ENCODE assay signal across 9 cellular contexts in genomic region chr9:135500071-135500524, GRCh38. TPM values are rescaled to one million over a fixed set of nuclear protein-coding genes. Genes with fewer than 3 reads are reported as not detected.
DNase-seq lines count a peak whose midpoint lies in the region; ATAC-seq and TF ChIP-seq lines count a peak whose summit lies in the region.
"Had no signal": no experiment of that assay in that cellular context is flagged by ENCODE, and none has a peak within 500 bp of the region (broad histone marks: within the 10 kb centered on the region; RNA-seq: fewer than 3 reads in every experiment).

No MANE protein-coding gene starts in this region.

- no peaks in the 10 kb centered on the region for H3K9me3 Mint-ChIP-seq in activated CD8-positive, alpha-beta T cell treated with anti-CD3 and anti-CD28 coated beads, Interleukin-2, amount 10 ng/mL, durations not matched to agents 7 days and 5 days (ENCODE audit: insufficient read depth)

- TF ChIP-seq EP300 in sigmoid colon (IDR thresholded peaks at IDR 0.05) = no peak

- peak; percentile 10 for ATAC-seq in HG02852 (IDR thresholded peaks at IDR 0.05; ENCODE audit: unreplicated experiment)
- peak; percentile 9 for ATAC-seq in activated CD8-positive, alpha-beta T cell treated with anti-CD3 and anti-CD28 coated beads, Interleukin-2, amount 10 ng/mL, durations not matched to agents 7 days and 5 days
- peak in 3 of 8 donors; percentile 11 to 23 (median 13) for ATAC-seq in heart right ventricle
- ATAC-seq in GM18520 (IDR thresholded peaks at IDR 0.05; ENCODE audit: unreplicated experiment) = no peak

- peaks cover 13% of the 10 kb centered on the region for H3K36me3 Mint-ChIP-seq in activated CD8-positive, alpha-beta T cell treated with anti-CD3 and anti-CD28 coated beads, Interleukin-2, amount 10 ng/mL, durations not matched to agents 7 days and 5 days (ENCODE audit: low read depth)

- peaks cover 18% of the 10 kb centered on the region for H3K4me1 Mint-ChIP-seq in activated CD8-positive, alpha-beta T cell treated with anti-CD3 and anti-CD28 coated beads, Interleukin-2, amount 10 ng/mL, durations not matched to agents 7 days and 5 days (ENCODE audit: low read depth)

- peak; percentile 71 for DNase-seq in DMS53 (lab: John Stamatoyannopoulos, UW)
- DNase-seq in activated CD8-positive, alpha-beta T cell treated with anti-CD3 and anti-CD28 coated beads, Interleukin-2, amount 10 ng/mL, durations not matched to agents 7 days and 5 days = peak; percentile 24
- no peak for DNase-seq in heart right ventricle
- DNase-seq in sigmoid colon = no peak
- DNase-seq in GDM1 (lab: John Stamatoyannopoulos, UW) = no peak
- no peak for DNase-seq in GM20000 (ENCODE audit: low spot score)

- peaks cover 3% of the 10 kb centered on the region for H3K27me3 Mint-ChIP-seq in activated CD8-positive, alpha-beta T cell treated with anti-CD3 and anti-CD28 coated beads, Interleukin-2, amount 10 ng/mL, durations not matched to agents 7 days and 5 days (ENCODE audit: low read depth)

- H3K4me1 ChIP-seq in heart right ventricle = peaks cover 11 to 34% (median 24%) of the 10 kb centered on the region in 9 donors
- H3K4me1 ChIP-seq in sigmoid colon = peaks cover 0 to 34% (median 27%) of the 10 kb centered on the region in 4 donors

- H3K4me3 ChIP-seq in heart right ventricle = peak overlapping the region; percentile 83 to 99 (median 94)
- peak overlapping the region; percentile 90 to 97 (median 93) for H3K4me3 ChIP-seq in sigmoid colon

- CTCF ChIA-PET in activated CD8-positive, alpha-beta T cell treated with anti-CD3 and anti-CD28 coated beads, Interleukin-2, amount 10 ng/mL, durations not matched to agents 7 days and 5 days (lab: Charles Lee) = no interaction called here

- peak overlapping the region; percentile 88 for H3K4me3 Mint-ChIP-seq in activated CD8-positive, alpha-beta T cell treated with anti-CD3 and anti-CD28 coated beads, Interleukin-2, amount 10 ng/mL, durations not matched to agents 7 days and 5 days

- intact Hi-C loops in heart right ventricle (cut with DNase I) = no loop called here
- intact Hi-C loops in sigmoid colon (cut with DNase I) = no loop called here

- TF ChIP-seq CTCF in heart right ventricle (IDR thresholded peaks at IDR 0.05) (no peak), sigmoid colon (IDR thresholded peaks at IDR 0.05) (no peak), GM20000 (IDR thresholded peaks at IDR 0.05; ENCODE audit: extremely low read depth, missing control alignments) (no peak)

- H3K27ac ChIP-seq in heart right ventricle (peak overlapping the region in 9 of 10 donors; percentile 73 to 92 (median 83)), sigmoid colon (peak overlapping the region; percentile 82 to 86 (median 86))

- H3K27ac Mint-ChIP-seq in activated CD8-positive, alpha-beta T cell treated with anti-CD3 and anti-CD28 coated beads, Interleukin-2, amount 10 ng/mL, durations not matched to agents 7 days and 5 days = no peak overlapping the region

- POLR2A ChIA-PET in activated CD8-positive, alpha-beta T cell treated with anti-CD3 and anti-CD28 coated beads, Interleukin-2, amount 10 ng/mL, durations not matched to agents 7 days and 5 days (lab: Charles Lee) = no interaction called here

- no peak for TF ChIP-seq POLR2A in sigmoid colon (IDR thresholded peaks at IDR 0.05)

- WGBS in heart right ventricle, 2 donors = 0% methylated on average over 29 of the region's 29 CpGs
- WGBS in sigmoid colon, 2 donors = 1% methylated on average over 29 of the region's 29 CpGs

- no peaks in the 10 kb centered on the region for H3K27me3 ChIP-seq in heart right ventricle
- H3K27me3 ChIP-seq in sigmoid colon = no peaks in the 10 kb centered on the region

- no peaks in the 10 kb centered on the region for H3K9me3 ChIP-seq in heart right ventricle
- H3K9me3 ChIP-seq in sigmoid colon = no peaks in the 10 kb centered on the region

- H3K36me3 ChIP-seq in heart right ventricle (peaks cover 0 to 34% (median 10%) of the 10 kb centered on the region in 9 donors), sigmoid colon (peaks cover 9 to 34% (median 19%) of the 10 kb centered on the region in 4 donors)

RNA-seq across cellular contexts. Expression of gene MRPS2, which starts 0.4 kb away (rescaled TPM):
- total RNA-seq in activated CD8-positive, alpha-beta T cell treated with anti-CD3 and anti-CD28 coated beads, Interleukin-2, amount 10 ng/mL, durations not matched to agents 7 days and 5 days = 10 to 100 TPM; 28.4 to 32.9 TPM
- total RNA-seq in heart right ventricle = 10 to 100 TPM; 37.5 to 52.0 (median 47.8) TPM
- polyA plus RNA-seq in heart right ventricle = 10 to 100 TPM; 28.6 to 82.9 TPM
- 10 to 100 TPM; 30.0 to 38.0 (median 36.4) TPM for total RNA-seq in sigmoid colon
- 10 to 100 TPM; 36.5 to 61.6 (median 37.8) TPM for polyA plus RNA-seq in sigmoid colon

RNA-seq across cellular contexts. Expression of gene PPP1R26, which starts 20.5 kb away (rescaled TPM):
- total RNA-seq in activated CD8-positive, alpha-beta T cell treated with anti-CD3 and anti-CD28 coated beads, Interleukin-2, amount 10 ng/mL, durations not matched to agents 7 days and 5 days = not detected
- total RNA-seq in heart right ventricle (10 to 100 TPM; 17.8 to 26.7 (median 20.8) TPM), sigmoid colon (10 to 100 TPM in 1 of 4 donors, 1 to 10 TPM in 3; 8.8 to 12.7 (median 9.8) TPM)
- polyA plus RNA-seq in heart right ventricle (1 to 10 TPM; 7.5 to 8.9 TPM), sigmoid colon (10 to 100 TPM in 1 of 3 donors, 1 to 10 TPM in 2; 4.8 to 10.9 (median 5.3) TPM)

RNA-seq across cellular contexts. Expression of gene LCN1, which starts 21.1 kb away (rescaled TPM):
- not detected for total RNA-seq in activated CD8-positive, alpha-beta T cell treated with anti-CD3 and anti-CD28 coated beads, Interleukin-2, amount 10 ng/mL, durations not matched to agents 7 days and 5 days
- total RNA-seq in heart right ventricle = under 1 TPM in 2 of 10 donors, not detected in 8; 0.32 to 0.76 TPM
- polyA plus RNA-seq in heart right ventricle = under 1 TPM in 1 of 2 donors, not detected in 1; 0.13 TPM
- not detected for total RNA-seq in sigmoid colon
- under 1 TPM in 1 of 3 donors, not detected in 2; 0.10 TPM for polyA plus RNA-seq in sigmoid colon
- total RNA-seq: RPMI7951 had no signal

RNA-seq across cellular contexts. Expression of gene OBP2A, which starts 45.8 kb away (rescaled TPM):
- total RNA-seq in activated CD8-positive, alpha-beta T cell treated with anti-CD3 and anti-CD28 coated beads, Interleukin-2, amount 10 ng/mL, durations not matched to agents 7 days and 5 days = not detected
- total RNA-seq in heart right ventricle = not detected
- not detected for polyA plus RNA-seq in heart right ventricle
- not detected for total RNA-seq in sigmoid colon
- not detected for polyA plus RNA-seq in sigmoid colon
- total RNA-seq: RPMI7951 had no signal

Comparison
In these comparisons a context has a peak if more than half of its experiments do, and no peak if none do; other contexts are left out.
1. DNase-seq: peak in DMS53 (single experiment) and activated CD8-positive, alpha-beta T cell treated with anti-CD3 and anti-CD28 coated beads, Interleukin-2, amount 10 ng/mL, durations not matched to agents 7 days and 5 days (single experiment); none in heart right ventricle (0 of 2), sigmoid colon (single experiment), GDM1 (single experiment) and GM20000 (single experiment).
2. RNA of gene PPP1R26, which starts 20.5 kb away (total RNA-seq): 17.8 to 26.7 TPM in heart right ventricle and 8.8 to 12.7 TPM in sigmoid colon; not detected in activated CD8-positive, alpha-beta T cell treated with anti-CD3 and anti-CD28 coated beads, Interleukin-2, amount 10 ng/mL, durations not matched to agents 7 days and 5 days; every median in the first group is over 4 times any median in the second.